ENCODE assay signal across 11 cellular contexts in genomic region chr7:98613601-98614425, GRCh38. TPM values are rescaled to one million over a fixed set of nuclear protein-coding genes. Genes with fewer than 3 reads are reported as not detected.
A peak's percentile ranks its signal among the peaks of the same experiment; 100 is the strongest.
DNase-seq lines count a peak whose midpoint lies in the region; ATAC-seq and TF ChIP-seq lines count a peak whose summit lies in the region.
"Had no signal": no experiment of that assay in that cellular context is flagged by ENCODE, and none has a peak within 500 bp of the region (broad histone marks: within the 10 kb centered on the region; RNA-seq: fewer than 3 reads in every experiment).

No MANE protein-coding gene starts in this region.

- no peaks in the 10 kb centered on the region for H3K4me1 ChIP-seq in MM.1S (ENCODE audit: low read length)
- no peaks in the 10 kb centered on the region for H3K4me1 ChIP-seq in psoas muscle

- no peak overlapping the region for H3K9ac ChIP-seq in MM.1S (ENCODE audit: low read length)

- H4K20me1 ChIP-seq in MM.1S (ENCODE audit: insufficient read depth, low read length), result no peaks in the 10 kb centered on the region

- no peak for ATAC-seq in activated naive CD8-positive, alpha-beta T cell treated with anti-CD3 and anti-CD28 coated beads, Interleukin-2, amount 50 U/mL, for 24 hours
- no peak for ATAC-seq in psoas muscle

- no peak for TF ChIP-seq CTCF in MM.1S (IDR thresholded peaks at IDR 0.05; ENCODE audit: low read length)
- no peak for TF ChIP-seq CTCF in brain microvascular endothelial cell (IDR thresholded peaks at IDR 0.05; ENCODE audit: low read depth, low read length, missing control alignments)
- no peak for TF ChIP-seq CTCF in psoas muscle (IDR thresholded peaks at IDR 0.05)

- CTCF ChIA-PET in HEK293T (lab: Yijun Ruan, JAX), result interaction anchor here (0.8 kb wide), 1 partner anchor 223 kb away, joined by 4 read pairs; no protein-coding TSS in a partner anchor

- in situ Hi-C loops in brain microvascular endothelial cell (cut with HindIII; ENCODE audit: low pct_ligation_motif_present, low sequenced_read_pairs), result no loop called here

- no peak overlapping the region for H3K27ac Mint-ChIP-seq in activated naive CD8-positive, alpha-beta T cell treated with anti-CD3 and anti-CD28 coated beads, Interleukin-2, amount 50 U/mL, for 24 hours

- WGBS in psoas muscle, 3 donors, result 52 to 54% (median 53%) methylated on average over 14 of the region's 14 CpGs

- no peak overlapping the region for H3K27ac ChIP-seq in MM.1S (ENCODE audit: low read length)
- H3K27ac ChIP-seq in brain microvascular endothelial cell, result no peak overlapping the region
- no peak overlapping the region for H3K27ac ChIP-seq in psoas muscle

- H3K27me3 Mint-ChIP-seq in activated naive CD8-positive, alpha-beta T cell treated with anti-CD3 and anti-CD28 coated beads, Interleukin-2, amount 50 U/mL, for 24 hours, result peaks cover 46% of the 10 kb centered on the region

- intact Hi-C loops in psoas muscle (cut with DNase I), result no loop called here

- peaks cover 7% of the 10 kb centered on the region for H3K4me1 Mint-ChIP-seq in activated naive CD8-positive, alpha-beta T cell treated with anti-CD3 and anti-CD28 coated beads, Interleukin-2, amount 50 U/mL, for 24 hours
- H3K4me1 Mint-ChIP-seq: central memory CD8-positive, alpha-beta T cell had no signal

- no peak overlapping the region for H2AFZ ChIP-seq in MM.1S (ENCODE audit: low read length)

- H3K27me3 ChIP-seq in MM.1S (replicated peaks; ENCODE audit: insufficient read depth, low read length) (no peaks in the 10 kb centered on the region; the same call in 1 of the 2 replicates), brain microvascular endothelial cell (replicated peaks) (peaks cover 30% of the 10 kb centered on the region), psoas muscle (ENCODE audit: insufficient read depth in 3 of 3, low read length in 2 of 3) (peaks cover 14 to 44% (median 16%) of the 10 kb centered on the region in 3 donors)

- DNase-seq in EL (peak; percentile 5), MM.1S (peak; percentile 36), brain microvascular endothelial cell (peak; percentile 12), lung microvascular endothelial cell (ENCODE audit: low read depth in 2 of 2) (peak; percentile 49 to 61), D341Med (ENCODE audit: low spot score) (no peak), psoas muscle (no peak), HEK293T (ENCODE audit: extremely low spot score) (no peak)
- DNase-seq in activated naive CD8-positive, alpha-beta T cell treated with anti-CD3 and anti-CD28 coated beads, Interleukin-2, amount 50 U/mL, for 24 hours, result no peak
- DNase-seq: NCI-H446 had no signal

- H3K9me2 ChIP-seq in MM.1S (replicated peaks; ENCODE audit: insufficient read depth, low read length), result no peaks in the 10 kb centered on the region

- H3K4me3 ChIP-seq in MM.1S (ENCODE audit: low read length) (no peak overlapping the region), brain microvascular endothelial cell (ENCODE audit: low read depth, low read length) (no peak overlapping the region), psoas muscle (no peak overlapping the region)

- no peak overlapping the region for H3K4me3 Mint-ChIP-seq in activated naive CD8-positive, alpha-beta T cell treated with anti-CD3 and anti-CD28 coated beads, Interleukin-2, amount 50 U/mL, for 24 hours
- H3K4me3 Mint-ChIP-seq: central memory CD8-positive, alpha-beta T cell had no signal

- no peak overlapping the region for H3K4me2 ChIP-seq in MM.1S (ENCODE audit: low read depth, low read length)

- no peaks in the 10 kb centered on the region for H3K79me2 ChIP-seq in MM.1S (ENCODE audit: low read length)

- H3K9me3 Mint-ChIP-seq in activated naive CD8-positive, alpha-beta T cell treated with anti-CD3 and anti-CD28 coated beads, Interleukin-2, amount 50 U/mL, for 24 hours, result peaks cover 17% of the 10 kb centered on the region

- POLR2A ChIA-PET in HEK293T (lab: Yijun Ruan, JAX), result no interaction called here

- H3K36me3 Mint-ChIP-seq in activated naive CD8-positive, alpha-beta T cell treated with anti-CD3 and anti-CD28 coated beads, Interleukin-2, amount 50 U/mL, for 24 hours (ENCODE audit: low read depth), result no peaks in the 10 kb centered on the region

- H3F3A ChIP-seq in MM.1S (ENCODE audit: insufficient read depth, low read length), result no peaks in the 10 kb centered on the region

- H3K9me3 ChIP-seq in MM.1S (replicated peaks; ENCODE audit: insufficient read depth, low read length) (no peaks in the 10 kb centered on the region), psoas muscle (no peaks in the 10 kb centered on the region)

- H3K36me3 ChIP-seq in MM.1S (replicated peaks; ENCODE audit: insufficient read depth, low read length) (no peaks in the 10 kb centered on the region), brain microvascular endothelial cell (replicated peaks) (no peaks in the 10 kb centered on the region), psoas muscle (ENCODE audit: insufficient read depth in 1 of 2, low read depth in 1 of 2) (no peaks in the 10 kb centered on the region)

TF ChIP-seq in HEK293T, 16 proteins besides CTCF, POLR2A, EP300 and RAD21:
- TF ChIP-seq FOXK2 (IDR thresholded peaks at IDR 0.05) (no peak), SP1 (IDR thresholded peaks at IDR 0.05) (no peak), NFRKB (IDR thresholded peaks at IDR 0.05) (no peak)
- TF ChIP-seq, protein P1, sequence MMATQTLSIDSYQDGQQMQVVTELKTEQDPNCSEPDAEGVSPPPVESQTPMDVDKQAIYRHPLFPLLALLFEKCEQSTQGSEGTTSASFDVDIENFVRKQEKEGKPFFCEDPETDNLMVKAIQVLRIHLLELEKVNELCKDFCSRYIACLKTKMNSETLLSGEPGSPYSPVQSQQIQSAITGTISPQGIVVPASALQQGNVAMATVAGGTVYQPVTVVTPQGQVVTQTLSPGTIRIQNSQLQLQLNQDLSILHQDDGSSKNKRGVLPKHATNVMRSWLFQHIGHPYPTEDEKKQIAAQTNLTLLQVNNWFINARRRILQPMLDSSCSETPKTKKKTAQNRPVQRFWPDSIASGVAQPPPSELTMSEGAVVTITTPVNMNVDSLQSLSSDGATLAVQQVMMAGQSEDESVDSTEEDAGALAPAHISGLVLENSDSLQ (IDR thresholded peaks at IDR 0.05), result no peak

RNA-seq across cellular contexts. Expression of gene NPTX2, which starts 3.3 kb away (rescaled TPM):
- total RNA-seq in lung microvascular endothelial cell (0.60 and 4.6 TPM in 2 replicates), psoas muscle (1 to 10 TPM; 1.3 to 8.7 (median 3.7) TPM)
- polyA plus RNA-seq in psoas muscle, result 1 to 10 TPM; 2.1 to 8.3 (median 6.8) TPM
- total RNA-seq: T-helper 1 cell treated with Interleukin-12 subunit alpha and Interleukin-12 subunit beta and Interleukin-4 antibody, amounts not matched to agents 30 ng/mL and 1 ng/mL, for 36 hours had no signal

Comparison
In these comparisons a context has a peak if more than half of its experiments do, and no peak if none do; other contexts are left out.
1. DNase-seq: peak in EL (single experiment), MM.1S (single experiment), brain microvascular endothelial cell (single experiment) and lung microvascular endothelial cell (2 of 2); none in activated naive CD8-positive, alpha-beta T cell treated with anti-CD3 and anti-CD28 coated beads, Interleukin-2, amount 50 U/mL, for 24 hours (single experiment), D341Med (single experiment), psoas muscle (0 of 2) and HEK293T (single experiment).